Comparison of ENCODE assay signal across 16 cellular contexts in genomic region chr10:128542659-128543058, GRCh38.
DNase-seq lines count a peak whose midpoint lies in the region; ATAC-seq, FAIRE-seq and TF ChIP-seq lines count a peak whose summit lies in the region.
"Had no signal": no experiment of that assay in that cellular context is flagged by ENCODE, and none has a peak within 500 bp of the region (broad histone marks: within the 10 kb centered on the region; RNA-seq: fewer than 3 reads in every experiment).

No MANE protein-coding gene starts in this region.

- TF ChIP-seq POLR2A in K562 (conservative IDR thresholded peaks at IDR 0.05) = no peak

- no peaks in the 10 kb centered on the region for H3K9me1 ChIP-seq in K562 (ENCODE audit: control insufficient read depth, insufficient read depth, low read length)

- BruUV-seq in K562 (replicated peaks; lab: Mats Ljungman, UMichigan) = no TSS peak

- H3K79me2 ChIP-seq in H9 (ENCODE audit: insufficient read depth, low read length) (no peaks in the 10 kb centered on the region), K562 (ENCODE audit: control insufficient read depth, insufficient read depth, low read length) (no peaks in the 10 kb centered on the region)

- no peak for TF ChIP-seq RAD21 in K562 (CRISPR knock-in tag; conservative IDR thresholded peaks at IDR 0.05 in 1 of 2, IDR thresholded peaks at IDR 0.05 in 1 of 2)

- no peak overlapping the region for H3K23ac ChIP-seq in H9 (ENCODE audit: insufficient read length, low read depth, low read length)

- no peak for TF ChIP-seq CTCF in H9 (conservative IDR thresholded peaks at IDR 0.05)
- TF ChIP-seq CTCF in K562 (IDR thresholded peaks at IDR 0.05 in 2 of 3, conservative IDR thresholded peaks at IDR 0.05 in 1 of 3; ENCODE audit: insufficient read depth in 2 of 3, low read depth in 1 of 3, low read length in 3 of 3) = no peak
- no peak for TF ChIP-seq CTCF in mesothelial cell of epicardium (IDR thresholded peaks at IDR 0.05; ENCODE audit: unreplicated experiment)
- no peak for TF ChIP-seq CTCF in type B pancreatic cell (conservative IDR thresholded peaks at IDR 0.05)
- TF ChIP-seq CTCF in endothelial cell (IDR thresholded peaks at IDR 0.05; ENCODE audit: unreplicated experiment) = no peak

- ATAC-seq in K562 (peak; percentile 93), HG02759 (IDR thresholded peaks at IDR 0.05; ENCODE audit: unreplicated experiment) (no peak), HG02678 (IDR thresholded peaks at IDR 0.05; ENCODE audit: unreplicated experiment) (no peak)
- ATAC-seq: A549, GM12878 had no signal

- no peak overlapping the region for H4K8ac ChIP-seq in H9 (replicated peaks; ENCODE audit: insufficient read length, low read depth, low read length)

- H4K20me1 ChIP-seq in H9 (ENCODE audit: control insufficient read depth, insufficient read depth, insufficient read length) (no peaks in the 10 kb centered on the region), K562 (replicated peaks; ENCODE audit: control insufficient read depth, insufficient read depth, low read length) (no peaks in the 10 kb centered on the region)

- H2BK120ac ChIP-seq in H9 (ENCODE audit: low read depth, low read length, poor library complexity, severe bottlenecking) = no peak overlapping the region

- H3K36me3 ChIP-seq in K562 (ENCODE audit: control insufficient read depth, insufficient read depth, low read length) = no peaks in the 10 kb centered on the region
- H3K36me3 ChIP-seq: BE2C, HAP-1 had no signal

- no peak overlapping the region for H4K5ac ChIP-seq in H9 (ENCODE audit: insufficient read length, low read depth, low read length)

- no peak overlapping the region for H3K9ac ChIP-seq in H9 (ENCODE audit: extremely low read depth, insufficient read length, low read length)
- H3K9ac ChIP-seq in K562 (ENCODE audit: insufficient read depth in 1 of 2, low read depth in 2 of 2, low read length in 2 of 2) = no peak overlapping the region
- H3K9ac ChIP-seq: GM23248 had no signal

- peak overlapping the region; percentile 35 for H4K91ac ChIP-seq in H9 (ENCODE audit: insufficient read length, low read depth, low read length)

- H3K4me1 Mint-ChIP-seq in H9 (peaks cover 73 to 74% of the 10 kb centered on the region in 2 experiments), mesothelial cell of epicardium (peaks cover 52% of the 10 kb centered on the region), type B pancreatic cell (ENCODE audit: unreplicated experiment) (peaks cover 53% of the 10 kb centered on the region), endothelial cell (ENCODE audit: unreplicated experiment) (peaks cover 11% of the 10 kb centered on the region)
- H3K4me1 Mint-ChIP-seq: CD4-positive, alpha-beta memory T cell had no signal

- H2BK20ac ChIP-seq in H9 (ENCODE audit: low read depth, low read length, poor library complexity, severe bottlenecking) = no peak overlapping the region

- H3K18ac ChIP-seq in H9 (ENCODE audit: insufficient read length, low read depth, low read length) = no peak overlapping the region

- no peak overlapping the region for H2AK5ac ChIP-seq in H9 (ENCODE audit: insufficient read length, low read length)

- in situ Hi-C loops in K562 (cut with MboI) = no loop called here

- H3K36me3 Mint-ChIP-seq in H9 (ENCODE audit: insufficient read depth in 1 of 3, low read depth in 3 of 3) (no peaks in the 10 kb centered on the region; a peak in 1 of 7 replicates), mesothelial cell of epicardium (no peaks in the 10 kb centered on the region), type B pancreatic cell (no peaks in the 10 kb centered on the region), endothelial cell (ENCODE audit: low read depth, unreplicated experiment) (no peaks in the 10 kb centered on the region)
- H3K36me3 Mint-ChIP-seq: CD4-positive, alpha-beta memory T cell had no signal

- no peak overlapping the region for H2BK12ac ChIP-seq in H9 (ENCODE audit: insufficient read length, low read depth, low read length)

- 0 out of 2 replicates have a peak overlapping the region, but pooled peaks have one; percentile 58 for H3K14ac ChIP-seq in H9 (ENCODE audit: insufficient read depth, low read length)

- peak; percentile 87 for FAIRE-seq in K562 (lab: Jason Lieb, UNC)
- FAIRE-seq: A549, GM12878 had no signal

- H2AFZ ChIP-seq in H9 (ENCODE audit: low read length) (no peak overlapping the region), K562 (ENCODE audit: low read depth, low read length) (peak overlapping the region; percentile 70)
- H2AFZ ChIP-seq: GM23248 had no signal

- no peak overlapping the region for H3K4me2 ChIP-seq in H9 (ENCODE audit: insufficient read depth, insufficient read length, low read length)
- no peak overlapping the region; the same call in 1 of the 2 replicates for H3K4me2 ChIP-seq in K562 (ENCODE audit: insufficient read depth, low read length)
- H3K4me2 ChIP-seq: A549 had no signal

- H3K9me3 Mint-ChIP-seq in H9 = no peaks in the 10 kb centered on the region; a peak in 1 of 5 replicates
- H3K9me3 Mint-ChIP-seq in mesothelial cell of epicardium = no peaks in the 10 kb centered on the region
- no peaks in the 10 kb centered on the region for H3K9me3 Mint-ChIP-seq in type B pancreatic cell
- no peaks in the 10 kb centered on the region for H3K9me3 Mint-ChIP-seq in endothelial cell (ENCODE audit: unreplicated experiment)

- H3K4me3 ChIP-seq in K562 = no peak overlapping the region
- H3K4me3 ChIP-seq: A549, GM12878, GM23248, HAP-1 had no signal

- WGBS in H9 (ENCODE audit: extremely low coverage, insufficient read length, low lambda C conversion rate) = no CpG with 5 or more reads among the region's 7 CpGs
- 0% methylated on average over 7 of the region's 7 CpGs for WGBS in K562 (ENCODE audit: insufficient coverage, low coverage, missing lambda C conversion rate)

- H3K27me3 ChIP-seq in H9 (ENCODE audit: insufficient read depth, low read length) (no peaks in the 10 kb centered on the region; the same call in 1 of the 2 replicates), K562 (ENCODE audit: control insufficient read depth in 2 of 2, insufficient read depth in 2 of 2, low read length in 2 of 2) (no peaks in the 10 kb centered on the region)
- H3K27me3 ChIP-seq: BE2C had no signal

- H3K9me3 ChIP-seq in H9 (ENCODE audit: control insufficient read depth, low read depth, low read length) (no peaks in the 10 kb centered on the region), K562 (replicated peaks; ENCODE audit: control insufficient read depth, insufficient read depth, low read depth, low read length) (no peaks in the 10 kb centered on the region)
- H3K9me3 ChIP-seq: A549, BE2C, HAP-1 had no signal

- DNase-seq in H9 = no peak
- DNase-seq in K562 (ENCODE audit: extremely low read depth in 1 of 4, low spot score in 3 of 4) = peak; percentile 14 to 63 (median 38)
- DNase-seq in mesothelial cell of epicardium (ENCODE audit: low spot score in 2 of 2, unreplicated experiment in 2 of 2) = no peak
- DNase-seq in type B pancreatic cell (ENCODE audit: extremely low spot score, unreplicated experiment) = no peak
- DNase-seq in endothelial cell (ENCODE audit: low spot score) = no peak
- DNase-seq: BE2C; CD4-positive, alpha-beta memory T cell; DMS79; GM23248; IMR-90 had no signal

- peak overlapping the region in 1 of 3 experiments; percentile 67; a peak in 2 of 7 replicates for H3K27ac Mint-ChIP-seq in H9
- H3K27ac Mint-ChIP-seq in mesothelial cell of epicardium = peak overlapping the region; percentile 56
- H3K27ac Mint-ChIP-seq in type B pancreatic cell = no peak overlapping the region
- no peak overlapping the region for H3K27ac Mint-ChIP-seq in endothelial cell (ENCODE audit: unreplicated experiment)
- H3K27ac Mint-ChIP-seq: CD4-positive, alpha-beta memory T cell had no signal

- intact Hi-C loops in K562 (cut with micrococcal nuclease) = no loop called here

- no peak overlapping the region for H3K56ac ChIP-seq in H9 (ENCODE audit: insufficient read length, low read depth, low read length)

- H3K4me1 ChIP-seq in H9 (ENCODE audit: insufficient read depth, low read length) (peaks cover 22% of the 10 kb centered on the region; the same call in 1 of the 2 replicates), K562 (replicated peaks in 1 of 2; ENCODE audit: control insufficient read depth in 2 of 2, insufficient read depth in 2 of 2, low read length in 2 of 2) (peaks cover 7 to 12% of the 10 kb centered on the region in 2 experiments; a peak in 4 of 5 replicates)
- H3K4me1 ChIP-seq: A549, HAP-1 had no signal

- CTCF ChIA-PET in K562 (lab: Yijun Ruan, JAX; ENCODE audit: low intra/inter-chr PET ratio) = no interaction called here

- H2BK5ac ChIP-seq in H9 (ENCODE audit: insufficient read length, low read length) = no peak overlapping the region

- no peak overlapping the region for H2BK15ac ChIP-seq in H9 (ENCODE audit: low read depth, low read length)

- no peak overlapping the region for H3K4ac ChIP-seq in H9 (ENCODE audit: low read depth, low read length)

- H3K4me3 Mint-ChIP-seq in H9 (no peak overlapping the region), mesothelial cell of epicardium (no peak overlapping the region), type B pancreatic cell (peak overlapping the region; percentile 45), endothelial cell (ENCODE audit: unreplicated experiment) (no peak overlapping the region)
- H3K4me3 Mint-ChIP-seq: CD4-positive, alpha-beta memory T cell had no signal

- H3K27me3 Mint-ChIP-seq in H9 (ENCODE audit: low read depth) = peaks cover 29% of the 10 kb centered on the region
- H3K27me3 Mint-ChIP-seq in mesothelial cell of epicardium (ENCODE audit: low read depth) = peaks cover 56% of the 10 kb centered on the region
- peaks cover 65% of the 10 kb centered on the region for H3K27me3 Mint-ChIP-seq in type B pancreatic cell
- no peaks in the 10 kb centered on the region for H3K27me3 Mint-ChIP-seq in endothelial cell (ENCODE audit: unreplicated experiment)

- H3K27ac ChIP-seq in H9 (ENCODE audit: insufficient read length, low read depth, low read length) (no peak overlapping the region), K562 (ENCODE audit: extremely low read depth, low read depth, low read length) (no peak overlapping the region; the same call in 2 of the 3 replicates)
- H3K27ac ChIP-seq: A549, C4-2B, GM23248 had no signal

- no peak for TF ChIP-seq EP300 in K562 (IDR thresholded peaks at IDR 0.05; ENCODE audit: low read length)

- peaks cover 14% of the 10 kb centered on the region for H3K23me2 ChIP-seq in H9 (ENCODE audit: insufficient read length, low read depth, low read length, poor library complexity, severe bottlenecking)

- no peaks in the 10 kb centered on the region for H3K79me1 ChIP-seq in H9 (ENCODE audit: insufficient read depth, low read depth, low read length, poor library complexity, severe bottlenecking)

- no peak overlapping the region for H3T11ph ChIP-seq in H9 (ENCODE audit: low read length)

- POLR2A ChIA-PET in K562 (lab: Yijun Ruan, JAX) = interaction anchor here (1.8 kb wide), 1 partner anchor 13 kb away, joined by 5 read pairs; no protein-coding TSS in a partner anchor

TF ChIP-seq in K562, 482 proteins besides CTCF, POLR2A, EP300 and RAD21 (continues in another document):
- TF ChIP-seq TRIM28 (IDR thresholded peaks at IDR 0.05) (no peak), MEIS2 (IDR thresholded peaks at IDR 0.05; ENCODE audit: partially characterized antibody) (peak; percentile 59), SMAD4 (CRISPR knock-in tag; conservative IDR thresholded peaks at IDR 0.05) (no peak)

Comparison
In these comparisons a context has a peak if more than half of its experiments do, and no peak if none do; other contexts are left out.
1. DNase-seq: peak in K562 (4 of 4); none in H9 (single experiment), mesothelial cell of epicardium (0 of 2), type B pancreatic cell (single experiment) and endothelial cell (single experiment).